8 cellular contexts compared by ENCODE assay signal in genomic region chr15:72184165-72184811, GRCh38. TPM values are rescaled to one million over a fixed set of nuclear protein-coding genes. Genes with fewer than 3 reads are reported as not detected.
DNase-seq lines count a peak whose midpoint lies in the region; ATAC-seq, FAIRE-seq and TF ChIP-seq lines count a peak whose summit lies in the region.

No MANE protein-coding gene starts in this region.

- peak overlapping the region; percentile 9 for H3K9ac ChIP-seq in HepG2 (ENCODE audit: insufficient read depth, low read depth, low read length)

- H3K9me3 ChIP-seq in HepG2 (ENCODE audit: low read length): no peaks in the 10 kb centered on the region
- H3K9me3 ChIP-seq in tibial nerve: no peaks in the 10 kb centered on the region

- H3K27ac ChIP-seq in HepG2 (ENCODE audit: extremely low read length, insufficient read depth, low read length) (no peak overlapping the region), tibial nerve (peak overlapping the region in 3 of 4 donors; percentile 26 to 68 (median 45))

- CTCF ChIA-PET in HepG2 (lab: Yijun Ruan, JAX; ENCODE audit: low intra/inter-chr PET ratio, low total read pairs): no interaction called here

- in situ Hi-C loops in HepG2 (cut with HindIII; ENCODE audit: extremely low pct_ligation_motif_present, low pct_unique_long_range_greater_than_20kb): no loop called here

- POLR2A ChIA-PET in HepG2 (lab: Yijun Ruan, JAX): no interaction called here

- H3K36me3 ChIP-seq in HepG2 (replicated peaks in 1 of 2; ENCODE audit: control insufficient read depth in 1 of 2, insufficient read depth in 2 of 2, low read length in 2 of 2) (no peaks in the 10 kb centered on the region), tibial nerve (no peaks in the 10 kb centered on the region)

- WGBS in HepG2 (ENCODE audit: low lambda C conversion rate): 0% methylated on average over 5 of the region's 34 CpGs
- 8 to 12% methylated on average over 12 to 28 of the region's 34 CpGs for WGBS in tibial nerve, 2 donors

- H3K27me3 ChIP-seq in HepG2 (ENCODE audit: control insufficient read depth in 1 of 2, insufficient read depth in 2 of 2, low read length in 2 of 2): peaks cover 2 to 5% of the 10 kb centered on the region in 2 experiments; a peak in 4 of 5 replicates
- H3K27me3 ChIP-seq in tibial nerve: peaks cover 0 to 29% of the 10 kb centered on the region in 2 donors

- no TSS peak for BruUV-seq in HepG2 (replicated peaks; lab: Mats Ljungman, UMichigan)

- TF ChIP-seq POLR2A in HepG2 (IDR thresholded peaks at IDR 0.05; ENCODE audit: insufficient read depth in 1 of 2, low read depth in 2 of 2, low read length in 2 of 2) (no peak), tibial nerve (IDR thresholded peaks at IDR 0.05) (no peak)

- 0 out of 2 replicates have a peak, but pooled peaks have one; percentile 12 for TF ChIP-seq RAD21 in HepG2 (CRISPR knock-in tag; IDR thresholded peaks at IDR 0.05)

- TF ChIP-seq CTCF in HepG2 (CRISPR knock-in tag; IDR thresholded peaks at IDR 0.05): peak; percentile 12; the same call in 1 of the 2 replicates
- no peak for TF ChIP-seq CTCF in tibial nerve (IDR thresholded peaks at IDR 0.05)

- no peak for FAIRE-seq in HepG2 (lab: Jason Lieb, UNC)

- H3K4me1 ChIP-seq in HepG2 (ENCODE audit: insufficient read depth, low read length) (peaks cover 55% of the 10 kb centered on the region), tibial nerve (peaks cover 0 to 39% (median 21%) of the 10 kb centered on the region in 4 donors)

- H3K4me2 ChIP-seq in HepG2 (ENCODE audit: low read depth, low read length): peak overlapping the region; percentile 90

- intact Hi-C loops in HepG2 (cut with micrococcal nuclease; ENCODE audit: unreplicated experiment): no loop called here

- H3K4me3 ChIP-seq in HepG2 (replicated peaks in 1 of 3; ENCODE audit: insufficient read depth in 1 of 3, low read depth in 2 of 3, low read length in 3 of 3): peak overlapping the region; percentile 35 to 70 (median 50)
- peak overlapping the region; percentile 17 to 45 (median 28) for H3K4me3 ChIP-seq in tibial nerve

- peak; percentile 39 for DNase-seq in LHCN-M2 (ENCODE audit: low read depth)
- peak; percentile 83 for DNase-seq in ecto neural progenitor cell (ENCODE audit: low spot score)
- DNase-seq in HepG2 (ENCODE audit: low spot score): peak; percentile 40
- DNase-seq in tibial nerve (ENCODE audit: low spot score in 2 of 2): no peak
- DNase-seq in COLO829 (ENCODE audit: low spot score): no peak
- DNase-seq in DMS 273 treated with DMSO at 0.1 percent for 48 hours (lab: John Stamatoyannopoulos, UW): no peak
- DNase-seq in ureter (ENCODE audit: low spot score): no peak
- DNase-seq in stimulated activated CD4-positive, alpha-beta T cell treated with anti-CD3 and anti-CD28 coated beads, Interleukin-4, amount 100 ng/mL, for 4 hours: no peak

- H4K20me1 ChIP-seq in HepG2 (ENCODE audit: insufficient read depth, low read length): no peaks in the 10 kb centered on the region

- no peak overlapping the region for H2AFZ ChIP-seq in HepG2 (ENCODE audit: low read length)

- TF ChIP-seq EP300 in HepG2 (IDR thresholded peaks at IDR 0.05; ENCODE audit: low read depth in 2 of 2, low read length in 2 of 2): peak in 1 of 2 experiments; percentile 17; a peak in 1 of 4 replicates
- no peak for TF ChIP-seq EP300 in HepG2 (CRISPR knock-in tag; IDR thresholded peaks at IDR 0.05; ENCODE audit: borderline replicate concordance)
- no peak for TF ChIP-seq EP300 in tibial nerve (IDR thresholded peaks at IDR 0.05)

- H3K79me2 ChIP-seq in HepG2 (ENCODE audit: insufficient read depth, low read length): no peaks in the 10 kb centered on the region

- peak; percentile 84 for ATAC-seq in HepG2

TF ChIP-seq in HepG2, 621 proteins besides CTCF, POLR2A, EP300 and RAD21 (continues in another document):
- TF ChIP-seq SALL2 (CRISPR knock-in tag; IDR thresholded peaks at IDR 0.05) (no peak), BCL6 (CRISPR knock-in tag; IDR thresholded peaks at IDR 0.05) (peak; percentile 31; the same call in 1 of the 2 replicates), ZNF292 (CRISPR knock-in tag; IDR thresholded peaks at IDR 0.05; ENCODE audit: borderline replicate concordance, low read depth) (peak; percentile 63; the same call in 1 of the 2 replicates), MIER2 (CRISPR knock-in tag; IDR thresholded peaks at IDR 0.05) (no peak), TARDBP (CRISPR knock-in tag; IDR thresholded peaks at IDR 0.05) (no peak), ZNF740 (CRISPR knock-in tag; IDR thresholded peaks at IDR 0.05) (no peak), FOXO1 (CRISPR knock-in tag; IDR thresholded peaks at IDR 0.05) (0 out of 2 replicates have a peak, but pooled peaks have one; percentile 34), TBX2 (CRISPR knock-in tag; IDR thresholded peaks at IDR 0.05; ENCODE audit: borderline replicate concordance) (peak; percentile 33; the same call in 1 of the 2 replicates)
- TF ChIP-seq, protein P1, sequence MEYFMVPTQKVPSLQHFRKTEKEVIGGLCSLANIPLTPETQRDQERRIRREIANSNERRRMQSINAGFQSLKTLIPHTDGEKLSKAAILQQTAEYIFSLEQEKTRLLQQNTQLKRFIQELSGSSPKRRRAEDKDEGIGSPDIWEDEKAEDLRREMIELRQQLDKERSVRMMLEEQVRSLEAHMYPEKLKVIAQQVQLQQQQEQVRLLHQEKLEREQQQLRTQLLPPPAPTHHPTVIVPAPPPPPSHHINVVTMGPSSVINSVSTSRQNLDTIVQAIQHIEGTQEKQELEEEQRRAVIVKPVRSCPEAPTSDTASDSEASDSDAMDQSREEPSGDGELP (IDR thresholded peaks at IDR 0.05; ENCODE audit: borderline replicate concordance, low read depth): peak; percentile 37; the same call in 1 of the 2 replicates

RNA-seq across cellular contexts. Expression of gene GRAMD2A, which starts 13.3 kb away (rescaled TPM):
- total RNA-seq in LHCN-M2 (2014; rRNA removed): 0.06 TPM in 1 of 2 replicates, not detected in the other
- polyA plus RNA-seq in LHCN-M2 (2012): not detected
- total RNA-seq in HepG2 (2016; rRNA removed; fragmentation: Illumina TruSeq; extraction: Trizol): 0.32 TPM in 1 of 2 replicates, not detected in the other
- total RNA-seq in HepG2 (2016; cell fraction: cytosol; rRNA removed; fragmentation: Illumina TruSeq; extraction: Trizol; ENCODE audit: low read depth): not detected in 2 replicates
- total RNA-seq in HepG2 (2016; cell fraction: insoluble cytoplasmic fraction; rRNA removed; fragmentation: Illumina TruSeq; extraction: Trizol): 0.07 and 0.17 TPM in 2 replicates
- not detected in 2 replicates for total RNA-seq in HepG2 (2016; cell fraction: membrane; rRNA removed; fragmentation: Illumina TruSeq; extraction: Trizol)
- total RNA-seq in HepG2 (2016; cell fraction: nucleus; rRNA removed; fragmentation: Illumina TruSeq; extraction: Trizol): not detected in 2 replicates
- polyA plus RNA-seq in HepG2 (2011; rRNA removed): 0.04 and 0.13 TPM in 2 replicates
- 0.05 TPM in 2 replicates for polyA plus RNA-seq in HepG2 (2011; cell fraction: cytosol; rRNA removed)
- polyA plus RNA-seq in HepG2 (2011; cell fraction: nucleus; rRNA removed): 0.16 TPM in 1 of 2 replicates, not detected in the other
- 0.09 and 0.36 TPM in 2 replicates for polyA plus RNA-seq in HepG2 (2012)
- polyA plus RNA-seq in HepG2 (2016; cell fraction: cytosol; fragmentation: Illumina TruSeq; extraction: Trizol; ENCODE audit: low read depth): not detected in 2 replicates
- not detected in 2 replicates for polyA plus RNA-seq in HepG2 (2016; cell fraction: insoluble cytoplasmic fraction; fragmentation: Illumina TruSeq; extraction: Trizol; ENCODE audit: low read depth)
- polyA plus RNA-seq in HepG2 (2016; cell fraction: membrane; fragmentation: Illumina TruSeq; extraction: Trizol; ENCODE audit: low read depth): not detected in 2 replicates
- polyA plus RNA-seq in HepG2 (2016; cell fraction: nucleus; fragmentation: Illumina TruSeq; extraction: Trizol; ENCODE audit: insufficient read depth, low read depth): not detected in 2 replicates
- 0.86 and 2.8 TPM in 2 replicates for polyA minus RNA-seq in HepG2 (2011; rRNA and poly(A)+ RNA removed; ENCODE audit: low replicate concordance)
- not detected in 2 replicates for polyA minus RNA-seq in HepG2 (2011; cell fraction: cytosol; rRNA and poly(A)+ RNA removed)
- polyA minus RNA-seq in HepG2 (2011; cell fraction: nucleus; rRNA and poly(A)+ RNA removed): not detected in 2 replicates
- total RNA-seq in tibial nerve: 1 to 10 TPM; 1.1 to 2.9 (median 2.2) TPM
- total RNA-seq in ureter: 3.1 TPM

RNA-seq across cellular contexts. Expression of gene PKM, which starts 46.7 kb away (rescaled TPM):
- total RNA-seq in LHCN-M2 (2014; rRNA removed) (3,615 and 3,840 TPM in 2 replicates), HepG2 (2016; rRNA removed; fragmentation: Illumina TruSeq; extraction: Trizol) (488 and 574 TPM in 2 replicates), tibial nerve (100 to 1,000 TPM; 261 to 293 (median 272) TPM), ureter (1,020 TPM)
- 5,515 TPM for polyA plus RNA-seq in LHCN-M2 (2012)
- 56.7 and 63.3 TPM in 2 replicates for total RNA-seq in HepG2 (2016; cell fraction: cytosol; rRNA removed; fragmentation: Illumina TruSeq; extraction: Trizol; ENCODE audit: low read depth)
- total RNA-seq in HepG2 (2016; cell fraction: insoluble cytoplasmic fraction; rRNA removed; fragmentation: Illumina TruSeq; extraction: Trizol): 500 and 538 TPM in 2 replicates
- total RNA-seq in HepG2 (2016; cell fraction: membrane; rRNA removed; fragmentation: Illumina TruSeq; extraction: Trizol): 102 TPM in 2 replicates
- total RNA-seq in HepG2 (2016; cell fraction: nucleus; rRNA removed; fragmentation: Illumina TruSeq; extraction: Trizol): 265 and 278 TPM in 2 replicates
- 766 and 780 TPM in 2 replicates for polyA plus RNA-seq in HepG2 (2011; rRNA removed)
- 619 and 801 TPM in 2 replicates for polyA plus RNA-seq in HepG2 (2011; cell fraction: cytosol; rRNA removed)
- polyA plus RNA-seq in HepG2 (2011; cell fraction: nucleus; rRNA removed): 586 and 619 TPM in 2 replicates
- 811 and 958 TPM in 2 replicates for polyA plus RNA-seq in HepG2 (2012)
- 52.1 and 54.7 TPM in 2 replicates for polyA plus RNA-seq in HepG2 (2016; cell fraction: cytosol; fragmentation: Illumina TruSeq; extraction: Trizol; ENCODE audit: low read depth)
- 373 and 468 TPM in 2 replicates for polyA plus RNA-seq in HepG2 (2016; cell fraction: insoluble cytoplasmic fraction; fragmentation: Illumina TruSeq; extraction: Trizol; ENCODE audit: low read depth)
- polyA plus RNA-seq in HepG2 (2016; cell fraction: membrane; fragmentation: Illumina TruSeq; extraction: Trizol; ENCODE audit: low read depth): 77.8 and 83.1 TPM in 2 replicates
- polyA plus RNA-seq in HepG2 (2016; cell fraction: nucleus; fragmentation: Illumina TruSeq; extraction: Trizol; ENCODE audit: insufficient read depth, low read depth): 330 and 335 TPM in 2 replicates
- polyA minus RNA-seq in HepG2 (2011; rRNA and poly(A)+ RNA removed; ENCODE audit: low replicate concordance): 1,889 and 3,533 TPM in 2 replicates
- polyA minus RNA-seq in HepG2 (2011; cell fraction: cytosol; rRNA and poly(A)+ RNA removed): 776 TPM in 2 replicates
- 532 and 663 TPM in 2 replicates for polyA minus RNA-seq in HepG2 (2011; cell fraction: nucleus; rRNA and poly(A)+ RNA removed)

Comparison
In these comparisons a context has a peak if more than half of its experiments do, and no peak if none do; other contexts are left out.
1. DNase-seq: peak in LHCN-M2 (single experiment), ecto neural progenitor cell (single experiment) and HepG2 (single experiment); none in tibial nerve (0 of 2), COLO829 (single experiment), DMS 273 treated with DMSO at 0.1 percent for 48 hours (single experiment), ureter (single experiment) and stimulated activated CD4-positive, alpha-beta T cell treated with anti-CD3 and anti-CD28 coated beads, Interleukin-4, amount 100 ng/mL, for 4 hours (0 of 2).